In genomic region chr5:133054697-133055471, GRCh38 we compare ENCODE assay signal across 2 cellular contexts.
A peak's percentile ranks its signal among the peaks of the same experiment; 100 is the strongest.
TF ChIP-seq lines count a peak whose summit lies in the region.

No MANE protein-coding gene starts in this region.

TF ChIP-seq in SK-N-SH, 30 proteins besides CTCF, POLR2A, EP300 and RAD21:
- no peak for TF ChIP-seq PBX3 (IDR thresholded peaks at IDR 0.05)
- TF ChIP-seq GATA2 (CRISPR knock-in tag; IDR thresholded peaks at IDR 0.05) = no peak
- TF ChIP-seq IRF3 (IDR thresholded peaks at IDR 0.05; ENCODE audit: low read depth, low read length) = no peak
- no peak for TF ChIP-seq ZBTB33 (IDR thresholded peaks at IDR 0.05; ENCODE audit: borderline replicate concordance, low read depth)
- TF ChIP-seq SIN3A (IDR thresholded peaks at IDR 0.05; ENCODE audit: borderline replicate concordance, low read depth, low read length) = no peak
- TF ChIP-seq MEF2A (IDR thresholded peaks at IDR 0.05; ENCODE audit: borderline replicate concordance, low read depth) = no peak
- no peak for TF ChIP-seq RXRA (IDR thresholded peaks at IDR 0.05; ENCODE audit: borderline replicate concordance, low read depth)
- no peak for TF ChIP-seq YY1 (IDR thresholded peaks at IDR 0.05; ENCODE audit: low read depth)
- no peak for TF ChIP-seq NRF1 (IDR thresholded peaks at IDR 0.05; ENCODE audit: low read depth, low read length)
- TF ChIP-seq FOSL2 (IDR thresholded peaks at IDR 0.05; ENCODE audit: borderline replicate concordance, low read depth) = no peak

TF ChIP-seq in HEK293, 187 proteins besides CTCF, POLR2A, EP300 and RAD21 (continued from another document):
- 0 out of 2 replicates have a peak, but pooled peaks have one; percentile 15 for TF ChIP-seq PRDM6 (tag by site-specific recombination; IDR thresholded peaks at IDR 0.05)
- TF ChIP-seq HOXC10 (CRISPR knock-in tag; IDR thresholded peaks at IDR 0.05) = no peak
- no peak for TF ChIP-seq WT1 (tag by site-specific recombination; IDR thresholded peaks at IDR 0.05)
- no peak for TF ChIP-seq ZNF48 (tag by site-specific recombination; IDR thresholded peaks at IDR 0.05)
